Comparison of ENCODE assay signal across 23 cellular contexts in genomic region chr1:107415241-107415640, GRCh38.
"Had no signal": no experiment of that assay in that cellular context is flagged by ENCODE, and none has a peak within 500 bp of the region (broad histone marks: within the 10 kb centered on the region; RNA-seq: fewer than 3 reads in every experiment).

No MANE protein-coding gene starts in this region.

- H3K4me3 ChIP-seq: left ventricle myocardium inferior, ovary, right atrium auricular region, right lobe of liver, smooth muscle cell, tibial nerve, upper lobe of left lung, vagina had no signal

- H3K36me3 ChIP-seq: left ventricle myocardium inferior, ovary, right atrium auricular region, right lobe of liver, tibial nerve, upper lobe of left lung, vagina had no signal

- H3K4me1 Mint-ChIP-seq: naive thymus-derived CD8-positive, alpha-beta T cell; neural crest cell; stimulated activated naive CD8-positive, alpha-beta T cell treated with anti-CD3 and anti-CD28 coated beads, Interleukin-15, amount 100 ng/mL, for 72 hours had no signal

- H3K27me3 ChIP-seq: ovary, right atrium auricular region, right lobe of liver, tibial nerve, upper lobe of left lung, vagina had no signal

- H3K9me3 Mint-ChIP-seq: memory B cell; naive thymus-derived CD8-positive, alpha-beta T cell; nephron; neural crest cell; stimulated activated memory B cell treated with anti-CD40 and anti-IgM and Interleukin-4, amounts not matched to agents 10 μg/mL and 1 μg/mL and 100 μg/mL, for 72 hours; stimulated activated naive CD8-positive, alpha-beta T cell treated with anti-CD3 and anti-CD28 coated beads, Interleukin-15, amount 100 ng/mL, for 72 hours had no signal

- H3K27ac Mint-ChIP-seq: memory B cell; naive thymus-derived CD8-positive, alpha-beta T cell; nephron; progenitor cell of endocrine pancreas; stimulated activated memory B cell treated with anti-CD40 and anti-IgM and Interleukin-4, amounts not matched to agents 10 μg/mL and 1 μg/mL and 100 μg/mL, for 72 hours; stimulated activated naive CD8-positive, alpha-beta T cell treated with anti-CD3 and anti-CD28 coated beads, Interleukin-15, amount 100 ng/mL, for 72 hours had no signal

- H3K36me3 Mint-ChIP-seq: memory B cell; naive thymus-derived CD8-positive, alpha-beta T cell; stimulated activated memory B cell treated with anti-CD40 and anti-IgM and Interleukin-4, amounts not matched to agents 10 μg/mL and 1 μg/mL and 100 μg/mL, for 72 hours had no signal

- DNase-seq: hypothalamus; islet precursor cell; left ventricle myocardium inferior; naive thymus-derived CD8-positive, alpha-beta T cell; ovary; right lobe of liver; stimulated activated CD4-positive, alpha-beta T cell treated with anti-CD3 and anti-CD28 coated beads, Interleukin-1b, Interleukin-23, amount 100 ng/mL, for 48 hours; stimulated activated CD4-positive, alpha-beta T cell treated with anti-CD3 and anti-CD28 coated beads, Interleukin-2, amount 100 ng/mL, for 48 hours; stimulated activated CD4-positive, alpha-beta T cell treated with anti-CD3 and anti-CD28 coated beads, Interleukin-4, amount 100 ng/mL, for 4 hours; stimulated activated CD8-positive, alpha-beta memory T cell treated with anti-CD3 and anti-CD28 coated beads, Interleukin-4, amount 100 ng/mL, for 48 hours; stimulated activated naive CD4-positive, alpha-beta T cell treated with Interleukin-2 at 50 U/mL for 16 hours; stimulated activated naive CD8-positive, alpha-beta T cell treated with anti-CD3 and anti-CD28 coated beads, Interleukin-15, amount 100 ng/mL, for 72 hours; substantia nigra; upper lobe of left lung had no signal

- H3K4me3 Mint-ChIP-seq: memory B cell; naive thymus-derived CD8-positive, alpha-beta T cell; nephron; neural crest cell; stimulated activated memory B cell treated with anti-CD40 and anti-IgM and Interleukin-4, amounts not matched to agents 10 μg/mL and 1 μg/mL and 100 μg/mL, for 72 hours; stimulated activated naive CD8-positive, alpha-beta T cell treated with anti-CD3 and anti-CD28 coated beads, Interleukin-15, amount 100 ng/mL, for 72 hours had no signal

- H3K27me3 Mint-ChIP-seq: memory B cell; progenitor cell of endocrine pancreas; stimulated activated memory B cell treated with anti-CD40 and anti-IgM and Interleukin-4, amounts not matched to agents 10 μg/mL and 1 μg/mL and 100 μg/mL, for 72 hours; stimulated activated naive CD8-positive, alpha-beta T cell treated with anti-CD3 and anti-CD28 coated beads, Interleukin-15, amount 100 ng/mL, for 72 hours had no signal
